ENCODE assay signal across 11 cellular contexts in genomic region chr7:94374721-94375120, GRCh38. TPM values are rescaled to one million over a fixed set of nuclear protein-coding genes. Genes with fewer than 3 reads are reported as not detected.
DNase-seq lines count a peak whose midpoint lies in the region; ATAC-seq and TF ChIP-seq lines count a peak whose summit lies in the region.
"Had no signal": no experiment of that assay in that cellular context is flagged by ENCODE, and none has a peak within 500 bp of the region (broad histone marks: within the 10 kb centered on the region; RNA-seq: fewer than 3 reads in every experiment).

No MANE protein-coding gene starts in this region.

- DNase-seq in A172 (ENCODE audit: low spot score) (peak; percentile 35), SK-N-MC (ENCODE audit: low read depth, low spot score) (no peak), fibroblast of peridontal ligament (ENCODE audit: extremely low read depth) (peak; percentile 63), NOMO-1 treated with dmso at 0.1 percent for 144 hours (lab: John Stamatoyannopoulos, UW; ENCODE audit: unreplicated experiment) (no peak)
- DNase-seq in activated CD8-positive, alpha-beta T cell treated with anti-CD3 and anti-CD28 coated beads for 36 hours = no peak
- DNase-seq in natural killer cell treated with Interleukin-12 subunit alpha and Interleukin-12 subunit beta and Interleukin-15 and Interleukin-18, amount 100 ng/mL, for 72 hours (ENCODE audit: low spot score) = no peak
- DNase-seq: cerebellar nuclear complex; stimulated activated CD4-positive, alpha-beta T cell treated with anti-CD3 and anti-CD28 coated beads, Interleukin-2, amount 100 ng/mL, for 24 hours had no signal

- POLR2A ChIA-PET in activated CD8-positive, alpha-beta T cell treated with anti-CD3 and anti-CD28 coated beads for 36 hours (lab: Charles Lee) = interaction anchor here (0.5 kb wide), 1 partner anchor 44 kb away, joined by 3 read pairs; no protein-coding TSS in a partner anchor

- H3K4me3 ChIP-seq in SK-N-MC (peak overlapping the region; percentile 75), parathyroid adenoma (ENCODE audit: low read depth, low read length) (no peak overlapping the region)

- H3K9ac ChIP-seq in SK-N-MC (ENCODE audit: insufficient read length) = peak overlapping the region; percentile 73
- no peak overlapping the region for H3K9ac ChIP-seq in parathyroid adenoma

- TF ChIP-seq CTCF in parathyroid adenoma (IDR thresholded peaks at IDR 0.05) = no peak
- TF ChIP-seq CTCF in activated CD8-positive, alpha-beta T cell treated with anti-CD3 and anti-CD28 coated beads for 36 hours (IDR thresholded peaks at IDR 0.05) = no peak

- CTCF ChIA-PET in activated CD8-positive, alpha-beta T cell treated with anti-CD3 and anti-CD28 coated beads for 36 hours (lab: Charles Lee) = no interaction called here

- H3K9me3 Mint-ChIP-seq in activated CD8-positive, alpha-beta T cell treated with anti-CD3 and anti-CD28 coated beads for 36 hours = no peaks in the 10 kb centered on the region
- H3K9me3 Mint-ChIP-seq in natural killer cell treated with Interleukin-12 subunit alpha and Interleukin-12 subunit beta and Interleukin-15 and Interleukin-18, amount 100 ng/mL, for 72 hours = peaks cover 5% of the 10 kb centered on the region

- peak overlapping the region; percentile 99 for H3K27ac ChIP-seq in SK-N-MC
- H3K27ac ChIP-seq in parathyroid adenoma = no peak overlapping the region
- H3K27ac ChIP-seq: C4-2B had no signal

- no peaks in the 10 kb centered on the region for H3K4me1 ChIP-seq in parathyroid adenoma

- intact Hi-C loops in activated CD8-positive, alpha-beta T cell treated with anti-CD3 and anti-CD28 coated beads for 36 hours (cut with micrococcal nuclease) = no loop called here

- peaks cover 10% of the 10 kb centered on the region for H3K27me3 Mint-ChIP-seq in activated CD8-positive, alpha-beta T cell treated with anti-CD3 and anti-CD28 coated beads for 36 hours
- H3K27me3 Mint-ChIP-seq in natural killer cell treated with Interleukin-12 subunit alpha and Interleukin-12 subunit beta and Interleukin-15 and Interleukin-18, amount 100 ng/mL, for 72 hours = peaks cover 7 to 23% of the 10 kb centered on the region in 2 donors

- ATAC-seq in activated CD8-positive, alpha-beta T cell treated with anti-CD3 and anti-CD28 coated beads for 36 hours = no peak
- ATAC-seq in natural killer cell treated with Interleukin-12 subunit alpha and Interleukin-12 subunit beta and Interleukin-15 and Interleukin-18, amount 100 ng/mL, for 72 hours = no peak
- no peak for ATAC-seq in GM19328 (IDR thresholded peaks at IDR 0.05; ENCODE audit: unreplicated experiment)

- H3K79me2 ChIP-seq in parathyroid adenoma = no peaks in the 10 kb centered on the region

- no peaks in the 10 kb centered on the region for H3K27me3 ChIP-seq in parathyroid adenoma (ENCODE audit: control insufficient read depth, insufficient read depth, low read length)

- H2AFZ ChIP-seq in parathyroid adenoma = peak overlapping the region; percentile 19

- H3K9me3 ChIP-seq in SK-N-MC (ENCODE audit: low read depth, low read length) (no peaks in the 10 kb centered on the region), parathyroid adenoma (ENCODE audit: control insufficient read depth, low read length) (no peaks in the 10 kb centered on the region)

- no peak overlapping the region for H3K4me2 ChIP-seq in parathyroid adenoma (ENCODE audit: low read length)

- H3K36me3 Mint-ChIP-seq in activated CD8-positive, alpha-beta T cell treated with anti-CD3 and anti-CD28 coated beads for 36 hours (ENCODE audit: low read depth) = no peaks in the 10 kb centered on the region
- no peaks in the 10 kb centered on the region for H3K36me3 Mint-ChIP-seq in natural killer cell treated with Interleukin-12 subunit alpha and Interleukin-12 subunit beta and Interleukin-15 and Interleukin-18, amount 100 ng/mL, for 72 hours

- no peak overlapping the region for H3K27ac Mint-ChIP-seq in activated CD8-positive, alpha-beta T cell treated with anti-CD3 and anti-CD28 coated beads for 36 hours
- H3K27ac Mint-ChIP-seq in natural killer cell treated with Interleukin-12 subunit alpha and Interleukin-12 subunit beta and Interleukin-15 and Interleukin-18, amount 100 ng/mL, for 72 hours = no peak overlapping the region

- H3K4me1 Mint-ChIP-seq in activated CD8-positive, alpha-beta T cell treated with anti-CD3 and anti-CD28 coated beads for 36 hours (ENCODE audit: low read depth) = peaks cover 2% of the 10 kb centered on the region
- H3K4me1 Mint-ChIP-seq in natural killer cell treated with Interleukin-12 subunit alpha and Interleukin-12 subunit beta and Interleukin-15 and Interleukin-18, amount 100 ng/mL, for 72 hours (ENCODE audit: low read depth in 2 of 2) = no peaks in the 10 kb centered on the region

- no peak overlapping the region for H3K4me3 Mint-ChIP-seq in activated CD8-positive, alpha-beta T cell treated with anti-CD3 and anti-CD28 coated beads for 36 hours
- H3K4me3 Mint-ChIP-seq in natural killer cell treated with Interleukin-12 subunit alpha and Interleukin-12 subunit beta and Interleukin-15 and Interleukin-18, amount 100 ng/mL, for 72 hours = no peak overlapping the region

- H3K36me3 ChIP-seq in SK-N-MC (ENCODE audit: insufficient read depth, low read length) (no peaks in the 10 kb centered on the region), parathyroid adenoma (ENCODE audit: control insufficient read depth, insufficient read depth, low read length) (no peaks in the 10 kb centered on the region)

RNA-seq across cellular contexts. Expression of gene COL1A2, which starts 20.0 kb away (rescaled TPM):
- 104 and 144 TPM in 2 replicates for total RNA-seq in A172 (2014; rRNA removed; shearing (Covaris generic))
- under 1 TPM; 0.47 to 0.56 TPM for total RNA-seq in activated CD8-positive, alpha-beta T cell treated with anti-CD3 and anti-CD28 coated beads for 36 hours
- not detected for total RNA-seq in natural killer cell treated with Interleukin-12 subunit alpha and Interleukin-12 subunit beta and Interleukin-15 and Interleukin-18, amount 100 ng/mL, for 72 hours

Comparison
In these comparisons a context has a peak if more than half of its experiments do, and no peak if none do; other contexts are left out.
1. DNase-seq: peak in A172 (single experiment) and fibroblast of peridontal ligament (single experiment); none in SK-N-MC (single experiment), activated CD8-positive, alpha-beta T cell treated with anti-CD3 and anti-CD28 coated beads for 36 hours (single experiment), NOMO-1 treated with dmso at 0.1 percent for 144 hours (single experiment) and natural killer cell treated with Interleukin-12 subunit alpha and Interleukin-12 subunit beta and Interleukin-15 and Interleukin-18, amount 100 ng/mL, for 72 hours (single experiment).
2. RNA of gene COL1A2, which starts 20.0 kb away (total RNA-seq): 104 to 144 TPM in A172; 0.47 to 0.56 TPM in activated CD8-positive, alpha-beta T cell treated with anti-CD3 and anti-CD28 coated beads for 36 hours and not detected in natural killer cell treated with Interleukin-12 subunit alpha and Interleukin-12 subunit beta and Interleukin-15 and Interleukin-18, amount 100 ng/mL, for 72 hours; every median in the first group is over 10 times any median in the second.